In the genomic region with DNA sequence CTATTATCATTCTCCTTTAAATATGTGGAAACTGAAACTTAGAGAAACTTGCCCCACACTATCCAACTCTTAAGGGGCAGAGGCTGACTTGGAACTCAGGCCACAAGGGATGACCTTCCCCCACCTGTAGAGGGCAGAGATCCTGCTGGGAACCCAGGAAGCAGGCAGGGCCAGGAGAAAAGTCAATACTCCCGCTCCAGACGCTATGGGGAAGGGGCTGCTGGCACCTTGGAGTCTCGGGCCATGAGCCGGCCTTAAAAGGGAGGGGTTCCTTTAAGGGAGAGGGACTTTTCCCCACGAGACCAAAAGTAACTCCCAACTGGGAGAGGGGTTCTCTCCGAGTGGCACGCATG, we compare ENCODE assay signal across 1 cellular context.
TF ChIP-seq lines count a peak whose summit lies in the region.

No MANE protein-coding gene starts in this region.

TF ChIP-seq in HCT116, 20 proteins besides CTCF, POLR2A, EP300 and RAD21 (continued from another document):
- no peak for TF ChIP-seq SP1 (IDR thresholded peaks at IDR 0.05; ENCODE audit: low read depth)
- no peak for TF ChIP-seq MAX (IDR thresholded peaks at IDR 0.05)
- no peak for TF ChIP-seq CBX3 (IDR thresholded peaks at IDR 0.05; ENCODE audit: low read depth)
